Comparison of ENCODE assay signal across 17 cellular contexts in genomic region chr1:27649306-27649635, GRCh38. TPM values are rescaled to one million over a fixed set of nuclear protein-coding genes. Genes with fewer than 3 reads are reported as not detected.
DNase-seq lines count a peak whose midpoint lies in the region; ATAC-seq and TF ChIP-seq lines count a peak whose summit lies in the region.
"Had no signal": no experiment of that assay in that cellular context is flagged by ENCODE, and none has a peak within 500 bp of the region (broad histone marks: within the 10 kb centered on the region; RNA-seq: fewer than 3 reads in every experiment).

No MANE protein-coding gene starts in this region.

- no peaks in the 10 kb centered on the region for H3K9me3 Mint-ChIP-seq in CD4-positive, CD25-positive, alpha-beta regulatory T cell
- H3K9me3 Mint-ChIP-seq in dendritic cell treated with granulocyte-macrophage colony-stimulating factor and Interleukin-4, amounts not matched to agents 40 ng/mL and 50 ng/mL, for 4 days: no peaks in the 10 kb centered on the region
- H3K9me3 Mint-ChIP-seq in neural progenitor cell: no peaks in the 10 kb centered on the region
- H3K9me3 Mint-ChIP-seq: CD4-positive, alpha-beta memory T cell; HFFc6 had no signal

- H3K36me3 ChIP-seq in CD4-positive, CD25-positive, alpha-beta regulatory T cell (ENCODE audit: control insufficient read depth, insufficient read depth, low read length): no peaks in the 10 kb centered on the region
- no peaks in the 10 kb centered on the region for H3K36me3 ChIP-seq in KOPT-K1 (ENCODE audit: insufficient read depth, low read length)
- no peaks in the 10 kb centered on the region for H3K36me3 ChIP-seq in neural progenitor cell

- no peak for TF ChIP-seq CTCF in neural progenitor cell (IDR thresholded peaks at IDR 0.05)

- H3K4me3 Mint-ChIP-seq in CD4-positive, CD25-positive, alpha-beta regulatory T cell: no peak overlapping the region
- H3K4me3 Mint-ChIP-seq in dendritic cell treated with granulocyte-macrophage colony-stimulating factor and Interleukin-4, amounts not matched to agents 40 ng/mL and 50 ng/mL, for 4 days: no peak overlapping the region
- H3K4me3 Mint-ChIP-seq in neural progenitor cell: peak overlapping the region; percentile 42
- H3K4me3 Mint-ChIP-seq: B cell; CD4-positive, alpha-beta memory T cell; HFFc6 had no signal

- peak overlapping the region in 2 of 3 donors; percentile 14 to 73 for H3K27ac Mint-ChIP-seq in CD4-positive, CD25-positive, alpha-beta regulatory T cell
- H3K27ac Mint-ChIP-seq in dendritic cell treated with granulocyte-macrophage colony-stimulating factor and Interleukin-4, amounts not matched to agents 40 ng/mL and 50 ng/mL, for 4 days: peak overlapping the region; percentile 2
- peak overlapping the region; percentile 88 for H3K27ac Mint-ChIP-seq in neural progenitor cell
- H3K27ac Mint-ChIP-seq: B cell had no signal

- no peaks in the 10 kb centered on the region for H3K79me2 ChIP-seq in neural progenitor cell (ENCODE audit: low read depth)

- peaks cover 11% of the 10 kb centered on the region for H3F3A ChIP-seq in neural progenitor cell (ENCODE audit: low read depth)

- intact Hi-C loops in dendritic cell treated with granulocyte-macrophage colony-stimulating factor and Interleukin-4, amounts not matched to agents 40 ng/mL and 50 ng/mL, for 4 days (cut with micrococcal nuclease): no loop called here

- H3K4me1 ChIP-seq in CD4-positive, CD25-positive, alpha-beta regulatory T cell (ENCODE audit: control insufficient read depth, insufficient read depth, low read length, poor library complexity, severe bottlenecking): no peaks in the 10 kb centered on the region
- H3K4me1 ChIP-seq in neural progenitor cell: peaks cover 19% of the 10 kb centered on the region

- H3K9me3 ChIP-seq in CD4-positive, CD25-positive, alpha-beta regulatory T cell (ENCODE audit: control insufficient read depth in 2 of 2, low read length in 2 of 2): no peaks in the 10 kb centered on the region
- H3K9me3 ChIP-seq in KOPT-K1 (ENCODE audit: insufficient read depth, low read length, poor library complexity, severe bottlenecking): no peaks in the 10 kb centered on the region
- no peaks in the 10 kb centered on the region for H3K9me3 ChIP-seq in neural progenitor cell (ENCODE audit: low read depth)

- H4K20me1 ChIP-seq in neural progenitor cell (ENCODE audit: low read depth): no peaks in the 10 kb centered on the region

- H3K27me3 Mint-ChIP-seq in CD4-positive, CD25-positive, alpha-beta regulatory T cell: no peaks in the 10 kb centered on the region
- H3K27me3 Mint-ChIP-seq in dendritic cell treated with granulocyte-macrophage colony-stimulating factor and Interleukin-4, amounts not matched to agents 40 ng/mL and 50 ng/mL, for 4 days: no peaks in the 10 kb centered on the region
- peaks cover 10% of the 10 kb centered on the region for H3K27me3 Mint-ChIP-seq in neural progenitor cell (ENCODE audit: insufficient read depth, low read depth)
- H3K27me3 Mint-ChIP-seq: B cell; CD4-positive, alpha-beta memory T cell had no signal

- H3K4me2 ChIP-seq in neural progenitor cell: no peak overlapping the region

- H3K4me1 Mint-ChIP-seq in CD4-positive, CD25-positive, alpha-beta regulatory T cell: peaks cover 0 to 18% (median 9%) of the 10 kb centered on the region in 4 donors
- peaks cover 34% of the 10 kb centered on the region for H3K4me1 Mint-ChIP-seq in dendritic cell treated with granulocyte-macrophage colony-stimulating factor and Interleukin-4, amounts not matched to agents 40 ng/mL and 50 ng/mL, for 4 days (ENCODE audit: low read depth)
- peaks cover 34% of the 10 kb centered on the region for H3K4me1 Mint-ChIP-seq in neural progenitor cell

- no peak overlapping the region for H3K4me3 ChIP-seq in CD4-positive, CD25-positive, alpha-beta regulatory T cell (ENCODE audit: low read depth, low read length)
- no peak overlapping the region for H3K4me3 ChIP-seq in neural progenitor cell
- H3K4me3 ChIP-seq: GM12878 had no signal

- ATAC-seq in CD4-positive, CD25-positive, alpha-beta regulatory T cell (ENCODE audit: low read depth in 2 of 2): no peak

- no peak overlapping the region for H3K9ac ChIP-seq in neural progenitor cell

- H3K27ac ChIP-seq in CD4-positive, CD25-positive, alpha-beta regulatory T cell (ENCODE audit: insufficient read depth, low read length, poor library complexity, severe bottlenecking): no peak overlapping the region
- H3K27ac ChIP-seq in KOPT-K1 (ENCODE audit: low read depth, low read length, poor library complexity, severe bottlenecking) (peak overlapping the region; percentile 11), neural progenitor cell (no peak overlapping the region)

- no peaks in the 10 kb centered on the region for H3K27me3 ChIP-seq in CD4-positive, CD25-positive, alpha-beta regulatory T cell (ENCODE audit: control insufficient read depth, insufficient read depth, low read length)
- H3K27me3 ChIP-seq in neural progenitor cell: no peaks in the 10 kb centered on the region

- DNase-seq in CD4-positive, CD25-positive, alpha-beta regulatory T cell: no peak
- DNase-seq in neural progenitor cell (ENCODE audit: low spot score) (no peak), cerebellar nuclear complex (lab: John Stamatoyannopoulos, UW) (no peak), RKO (ENCODE audit: low spot score) (no peak), HPDE6-E6E7 (ENCODE audit: extremely low spot score) (no peak)
- DNase-seq: C1 segment of cervical spinal cord; CD4-positive, alpha-beta memory T cell; DMS79; HCEC 1CT; HFFc6; IMR-90 had no signal

- H3K36me3 Mint-ChIP-seq in CD4-positive, CD25-positive, alpha-beta regulatory T cell: no peaks in the 10 kb centered on the region
- no peaks in the 10 kb centered on the region for H3K36me3 Mint-ChIP-seq in dendritic cell treated with granulocyte-macrophage colony-stimulating factor and Interleukin-4, amounts not matched to agents 40 ng/mL and 50 ng/mL, for 4 days (ENCODE audit: low read depth)
- no peaks in the 10 kb centered on the region for H3K36me3 Mint-ChIP-seq in neural progenitor cell
- H3K36me3 Mint-ChIP-seq: CD4-positive, alpha-beta memory T cell had no signal

- H2AFZ ChIP-seq in neural progenitor cell (replicated peaks): no peak overlapping the region

RNA-seq across cellular contexts. Expression of gene FGR, which starts 14.3 kb away (rescaled TPM):
- total RNA-seq in CD4-positive, CD25-positive, alpha-beta regulatory T cell: 0.15 TPM
- polyA plus RNA-seq in CD4-positive, CD25-positive, alpha-beta regulatory T cell: under 1 TPM; 0.20 to 0.87 (median 0.33) TPM
- total RNA-seq in neural progenitor cell (ENCODE audit: low replicate concordance): not detected in 2 replicates
- total RNA-seq: G401, HFFc6, HT-29, IMR-90 had no signal
- polyA plus RNA-seq: IMR-90 had no signal

RNA-seq across cellular contexts. Expression of gene IFI6, which starts 22.7 kb away (rescaled TPM):
- 49.7 TPM for total RNA-seq in CD4-positive, CD25-positive, alpha-beta regulatory T cell
- polyA plus RNA-seq in CD4-positive, CD25-positive, alpha-beta regulatory T cell: 100 to 1,000 TPM; 152 to 199 (median 181) TPM
- 2.4 and 7.2 TPM in 2 replicates for total RNA-seq in neural progenitor cell (ENCODE audit: low replicate concordance)

RNA-seq across cellular contexts. Expression of gene AHDC1, which starts 45.3 kb away (rescaled TPM):
- total RNA-seq in CD4-positive, CD25-positive, alpha-beta regulatory T cell: 26.2 TPM
- polyA plus RNA-seq in CD4-positive, CD25-positive, alpha-beta regulatory T cell: 1 to 10 TPM in 1 of 4 donors, under 1 TPM in 3; 0.07 to 1.4 (median 0.50) TPM
- 7.0 and 26.5 TPM in 2 replicates for total RNA-seq in neural progenitor cell (ENCODE audit: low replicate concordance)

Comparison
In these comparisons a context has a peak if more than half of its experiments do, and no peak if none do; other contexts are left out.
1. H3K27ac Mint-ChIP-seq: peak in every context shown above with its lines; median percentile 88 in neural progenitor cell; 44 in CD4-positive, CD25-positive, alpha-beta regulatory T cell; 2 in dendritic cell treated with granulocyte-macrophage colony-stimulating factor and Interleukin-4, amounts not matched to agents 40 ng/mL and 50 ng/mL, for 4 days.